Comparison of ENCODE assay signal across 9 cellular contexts in genomic region chr19:48123907-48124675, GRCh38. TPM values are rescaled to one million over a fixed set of nuclear protein-coding genes. Genes with fewer than 3 reads are reported as not detected.
DNase-seq lines count a peak whose midpoint lies in the region; ATAC-seq and TF ChIP-seq lines count a peak whose summit lies in the region.
"Had no signal": no experiment of that assay in that cellular context is flagged by ENCODE, and none has a peak within 500 bp of the region (broad histone marks: within the 10 kb centered on the region; RNA-seq: fewer than 3 reads in every experiment).

No MANE protein-coding gene starts in this region.

- H3K4me3 ChIP-seq in GM12864 (ENCODE audit: low read depth, low read length) (no peak overlapping the region), SJSA1 (no peak overlapping the region), fibroblast of pulmonary artery (replicated peaks; ENCODE audit: low read depth, low read length) (no peak overlapping the region), esophagus muscularis mucosa (no peak overlapping the region)

- DNase-seq in GM12864 (ENCODE audit: low read depth) = no peak
- DNase-seq in SJSA1 (ENCODE audit: low read depth in 1 of 2, low spot score in 2 of 2) = peak; percentile 85 to 86
- peak; percentile 86 for DNase-seq in fibroblast of pulmonary artery (ENCODE audit: low read depth)
- peak; percentile 68 for DNase-seq in stimulated activated CD4-positive, alpha-beta T cell treated with anti-CD3 and anti-CD28 coated beads, Interleukin-1b, Interleukin-23, amount 100 ng/mL, for 48 hours
- no peak for DNase-seq in esophagus muscularis mucosa (ENCODE audit: extremely low spot score)
- DNase-seq in NAMALWA (ENCODE audit: low spot score) = no peak
- DNase-seq: NCI-H1105 had no signal

- H3K27me3 ChIP-seq in SJSA1 (replicated peaks) = no peaks in the 10 kb centered on the region
- H3K27me3 ChIP-seq in esophagus muscularis mucosa = no peaks in the 10 kb centered on the region

- TF ChIP-seq CTCF in GM12864 (IDR thresholded peaks at IDR 0.05; ENCODE audit: low read depth, low read length, missing control alignments) (peak; percentile 3), fibroblast of pulmonary artery (IDR thresholded peaks at IDR 0.05; ENCODE audit: low read length, missing control alignments) (peak; percentile 33), esophagus muscularis mucosa (IDR thresholded peaks at IDR 0.05) (peak in 1 of 3 experiments; percentile 7)

- TF ChIP-seq EP300 in esophagus muscularis mucosa (IDR thresholded peaks at IDR 0.05) = no peak

- peaks cover 20% of the 10 kb centered on the region for H3K4me1 ChIP-seq in SJSA1 (replicated peaks)
- H3K4me1 ChIP-seq in esophagus muscularis mucosa = peaks cover 0 to 25% (median 20%) of the 10 kb centered on the region in 4 donors

- H3K36me3 ChIP-seq in SJSA1 (peaks cover 60% of the 10 kb centered on the region), esophagus muscularis mucosa (peaks cover 0 to 30% (median 4%) of the 10 kb centered on the region in 4 donors)

- H3K9me3 ChIP-seq in SJSA1 (replicated peaks) = no peaks in the 10 kb centered on the region
- no peaks in the 10 kb centered on the region for H3K9me3 ChIP-seq in esophagus muscularis mucosa

- intact Hi-C loops in esophagus muscularis mucosa (cut with DNase I) = no loop called here

- H3K27ac ChIP-seq in SJSA1 (no peak overlapping the region), esophagus muscularis mucosa (replicated peaks in 1 of 4) (no peak overlapping the region)

- TF ChIP-seq POLR2A in esophagus muscularis mucosa (IDR thresholded peaks at IDR 0.05; ENCODE audit: low read depth) = no peak

- ATAC-seq in HG02973 (IDR thresholded peaks at IDR 0.05; ENCODE audit: unreplicated experiment) (no peak), GM21526 (IDR thresholded peaks at IDR 0.05; ENCODE audit: low FRiP score, unreplicated experiment) (no peak)

- 60% methylated on average over 12 of the region's 12 CpGs for WGBS in esophagus muscularis mucosa

RNA-seq across cellular contexts. Expression of gene PLA2G4C, which starts 13.5 kb away (rescaled TPM):
- total RNA-seq in SJSA1 (2014; rRNA removed; shearing (Covaris generic)) = 3.4 and 7.9 TPM in 2 replicates
- total RNA-seq in esophagus muscularis mucosa = 10 to 100 TPM in 2 of 4 donors, 1 to 10 TPM in 2; 5.3 to 15.1 (median 9.3) TPM

RNA-seq across cellular contexts. Expression of gene LIG1, which starts 46.1 kb away (rescaled TPM):
- total RNA-seq in SJSA1 (2014; rRNA removed; shearing (Covaris generic)) = 60.6 and 72.9 TPM in 2 replicates
- 1 to 10 TPM; 4.2 to 7.3 (median 6.0) TPM for total RNA-seq in esophagus muscularis mucosa

RNA-seq across cellular contexts. Expression of gene ZSWIM9, which starts 46.4 kb away (rescaled TPM):
- 2.9 and 4.7 TPM in 2 replicates for total RNA-seq in SJSA1 (2014; rRNA removed; shearing (Covaris generic))
- 10 to 100 TPM in 2 of 4 donors, 1 to 10 TPM in 2; 4.0 to 15.2 (median 10.4) TPM for total RNA-seq in esophagus muscularis mucosa

Comparison
In these comparisons a context has a peak if more than half of its experiments do, and no peak if none do; other contexts are left out.
1. DNase-seq: peak in SJSA1 (2 of 2), fibroblast of pulmonary artery (single experiment) and stimulated activated CD4-positive, alpha-beta T cell treated with anti-CD3 and anti-CD28 coated beads, Interleukin-1b, Interleukin-23, amount 100 ng/mL, for 48 hours (single experiment); none in GM12864 (single experiment), esophagus muscularis mucosa (single experiment) and NAMALWA (single experiment).